1 cellular context compared by ENCODE assay signal in genomic region chr1:244047739-244048565, GRCh38.
TF ChIP-seq lines count a peak whose summit lies in the region.

No MANE protein-coding gene starts in this region.

TF ChIP-seq in A549, 52 proteins besides CTCF, POLR2A, EP300 and RAD21 (continued from another document):
- TF ChIP-seq MAZ (IDR thresholded peaks at IDR 0.05; ENCODE audit: borderline replicate concordance, low read depth, low read length): peak; percentile 71; the same call in 1 of the 2 replicates
- TF ChIP-seq RCOR1 (IDR thresholded peaks at IDR 0.05; ENCODE audit: low read depth, low read length): no peak
- TF ChIP-seq PHF8 (IDR thresholded peaks at IDR 0.05; ENCODE audit: borderline replicate concordance, low read depth): peak; percentile 72; the same call in 1 of the 2 replicates
- TF ChIP-seq NFE2L2 (conservative IDR thresholded peaks at IDR 0.05; ENCODE audit: low read length): no peak
- TF ChIP-seq, protein P1, sequence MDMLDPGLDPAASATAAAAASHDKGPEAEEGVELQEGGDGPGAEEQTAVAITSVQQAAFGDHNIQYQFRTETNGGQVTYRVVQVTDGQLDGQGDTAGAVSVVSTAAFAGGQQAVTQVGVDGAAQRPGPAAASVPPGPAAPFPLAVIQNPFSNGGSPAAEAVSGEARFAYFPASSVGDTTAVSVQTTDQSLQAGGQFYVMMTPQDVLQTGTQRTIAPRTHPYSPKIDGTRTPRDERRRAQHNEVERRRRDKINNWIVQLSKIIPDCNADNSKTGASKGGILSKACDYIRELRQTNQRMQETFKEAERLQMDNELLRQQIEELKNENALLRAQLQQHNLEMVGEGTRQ (IDR thresholded peaks at IDR 0.05): no peak
- TF ChIP-seq, protein P2, sequence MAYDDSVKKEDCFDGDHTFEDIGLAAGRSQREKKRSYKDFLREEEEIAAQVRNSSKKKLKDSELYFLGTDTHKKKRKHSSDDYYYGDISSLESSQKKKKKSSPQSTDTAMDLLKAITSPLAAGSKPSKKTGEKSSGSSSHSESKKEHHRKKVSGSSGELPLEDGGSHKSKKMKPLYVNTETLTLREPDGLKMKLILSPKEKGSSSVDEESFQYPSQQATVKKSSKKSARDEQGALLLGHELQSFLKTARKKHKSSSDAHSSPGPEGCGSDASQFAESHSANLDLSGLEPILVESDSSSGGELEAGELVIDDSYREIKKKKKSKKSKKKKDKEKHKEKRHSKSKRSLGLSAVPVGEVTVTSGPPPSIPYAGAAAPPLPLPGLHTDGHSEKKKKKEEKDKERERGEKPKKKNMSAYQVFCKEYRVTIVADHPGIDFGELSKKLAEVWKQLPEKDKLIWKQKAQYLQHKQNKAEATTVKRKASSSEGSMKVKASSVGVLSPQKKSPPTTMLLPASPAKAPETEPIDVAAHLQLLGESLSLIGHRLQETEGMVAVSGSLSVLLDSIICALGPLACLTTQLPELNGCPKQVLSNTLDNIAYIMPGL (CRISPR knock-in tag; IDR thresholded peaks at IDR 0.05; ENCODE audit: borderline replicate concordance): no peak
- no peak for TF ChIP-seq CBX2 (IDR thresholded peaks at IDR 0.05; ENCODE audit: borderline replicate concordance, low read depth)
- TF ChIP-seq FOSL2 (IDR thresholded peaks at IDR 0.05): no peak
- TF ChIP-seq FOSL2 (CRISPR knock-in tag; IDR thresholded peaks at IDR 0.05): 0 out of 2 replicates have a peak, but pooled peaks have one; percentile 2
- no peak for TF ChIP-seq SMC3 (IDR thresholded peaks at IDR 0.05)
- TF ChIP-seq NPAS2 (CRISPR knock-in tag; IDR thresholded peaks at IDR 0.05; ENCODE audit: borderline replicate concordance): no peak
- TF ChIP-seq ZFP36 (IDR thresholded peaks at IDR 0.05; ENCODE audit: borderline replicate concordance, partially characterized antibody): no peak
- no peak for TF ChIP-seq FOXS1 (CRISPR knock-in tag; IDR thresholded peaks at IDR 0.05)
- TF ChIP-seq, protein P3, sequence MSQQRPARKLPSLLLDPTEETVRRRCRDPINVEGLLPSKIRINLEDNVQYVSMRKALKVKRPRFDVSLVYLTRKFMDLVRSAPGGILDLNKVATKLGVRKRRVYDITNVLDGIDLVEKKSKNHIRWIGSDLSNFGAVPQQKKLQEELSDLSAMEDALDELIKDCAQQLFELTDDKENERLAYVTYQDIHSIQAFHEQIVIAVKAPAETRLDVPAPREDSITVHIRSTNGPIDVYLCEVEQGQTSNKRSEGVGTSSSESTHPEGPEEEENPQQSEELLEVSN (IDR thresholded peaks at IDR 0.05; ENCODE audit: borderline replicate concordance, low read depth): no peak
- no peak for TF ChIP-seq POLR2AphosphoS2 (conservative IDR thresholded peaks at IDR 0.05; ENCODE audit: low read length)
- no peak for TF ChIP-seq FOSB (CRISPR knock-in tag; IDR thresholded peaks at IDR 0.05)
- TF ChIP-seq CBX8 (IDR thresholded peaks at IDR 0.05): no peak
- TF ChIP-seq, protein P4, sequence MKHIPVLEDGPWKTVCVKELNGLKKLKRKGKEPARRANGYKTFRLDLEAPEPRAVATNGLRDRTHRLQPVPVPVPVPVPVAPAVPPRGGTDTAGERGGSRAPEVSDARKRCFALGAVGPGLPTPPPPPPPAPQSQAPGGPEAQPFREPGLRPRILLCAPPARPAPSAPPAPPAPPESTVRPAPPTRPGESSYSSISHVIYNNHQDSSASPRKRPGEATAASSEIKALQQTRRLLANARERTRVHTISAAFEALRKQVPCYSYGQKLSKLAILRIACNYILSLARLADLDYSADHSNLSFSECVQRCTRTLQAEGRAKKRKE (CRISPR knock-in tag; IDR thresholded peaks at IDR 0.05; ENCODE audit: low read depth): peak; percentile 40; the same call in 1 of the 2 replicates
- TF ChIP-seq KDM5A (IDR thresholded peaks at IDR 0.05): no peak
- TF ChIP-seq HOXA7 (CRISPR knock-in tag; IDR thresholded peaks at IDR 0.05): no peak
TF ChIP-seq in A549: peak in this region for 9.
